In the genomic region with DNA sequence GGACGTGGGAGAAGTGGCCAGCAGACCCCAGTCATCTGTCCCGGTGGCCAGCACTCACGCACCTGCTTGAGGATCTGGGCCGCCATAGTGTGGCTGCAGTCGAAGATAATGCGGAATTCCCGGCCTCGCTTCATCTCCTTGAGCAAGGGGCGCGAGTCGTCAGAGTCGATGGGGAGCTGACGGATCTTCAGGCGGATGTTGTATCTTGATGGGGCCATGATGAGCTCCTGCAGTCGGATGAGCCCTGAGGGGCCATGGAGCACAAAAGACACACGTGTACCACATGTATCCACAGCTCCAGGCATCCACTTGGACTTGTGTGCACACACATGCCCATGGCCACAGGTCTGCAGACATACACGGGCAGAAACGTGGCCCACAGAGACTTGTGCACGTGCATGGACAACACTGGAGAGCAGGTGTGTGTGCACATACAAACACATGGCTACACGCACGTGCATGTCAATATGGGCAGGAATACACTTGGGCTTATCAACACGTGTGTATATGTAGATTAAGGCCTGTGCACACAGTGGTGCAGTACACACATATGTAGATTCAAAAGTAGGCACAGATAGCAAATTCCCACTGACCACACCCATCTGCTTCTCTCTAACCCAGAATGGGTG, we compare ENCODE assay signal across 20 cellular contexts.
"Had no signal": no experiment of that assay in that cellular context is flagged by ENCODE, and none has a peak within 500 bp of the region (broad histone marks: within the 10 kb centered on the region; RNA-seq: fewer than 3 reads in every experiment).

No MANE protein-coding gene starts in this region.

- H3K27me3 Mint-ChIP-seq: activated naive CD4-positive, alpha-beta T cell treated with anti-CD3 and anti-CD28 coated beads, Interleukin-2, amount 10 ng/mL, durations not matched to agents 7 days and 5 days had no signal

- H3K27ac Mint-ChIP-seq: activated naive CD4-positive, alpha-beta T cell treated with anti-CD3 and anti-CD28 coated beads, Interleukin-2, amount 10 ng/mL, durations not matched to agents 7 days and 5 days; effector memory CD8-positive, alpha-beta T cell; stimulated activated memory B cell treated with anti-CD40 and anti-IgM and Interleukin-4, amounts not matched to agents 10 μg/mL and 1 μg/mL and 100 μg/mL, for 72 hours; T-cell; T-helper 2 cell treated with Interferon-gamma antibody and Interleukin-4, amounts not matched to agents 5 μg/mL and 100 μg/mL, for 36 hours; WTC11 had no signal

- H3K4me1 Mint-ChIP-seq: activated naive CD4-positive, alpha-beta T cell treated with anti-CD3 and anti-CD28 coated beads, Interleukin-2, amount 10 ng/mL, durations not matched to agents 7 days and 5 days; stimulated activated memory B cell treated with anti-CD40 and anti-IgM and Interleukin-4, amounts not matched to agents 10 μg/mL and 1 μg/mL and 100 μg/mL, for 72 hours; T-cell had no signal

- H3K36me3 Mint-ChIP-seq: activated naive CD4-positive, alpha-beta T cell treated with anti-CD3 and anti-CD28 coated beads, Interleukin-2, amount 10 ng/mL, durations not matched to agents 7 days and 5 days; stimulated activated memory B cell treated with anti-CD40 and anti-IgM and Interleukin-4, amounts not matched to agents 10 μg/mL and 1 μg/mL and 100 μg/mL, for 72 hours; T-cell; WTC11 had no signal

- H3K9me3 Mint-ChIP-seq: activated naive CD4-positive, alpha-beta T cell treated with anti-CD3 and anti-CD28 coated beads, Interleukin-2, amount 10 ng/mL, durations not matched to agents 7 days and 5 days; effector memory CD8-positive, alpha-beta T cell; stimulated activated memory B cell treated with anti-CD40 and anti-IgM and Interleukin-4, amounts not matched to agents 10 μg/mL and 1 μg/mL and 100 μg/mL, for 72 hours; T-cell; T-helper 2 cell treated with Interferon-gamma antibody and Interleukin-4, amounts not matched to agents 5 μg/mL and 100 μg/mL, for 36 hours; WTC11 had no signal

- H3K27me3 ChIP-seq: cardiac muscle cell, ovary, right atrium auricular region, transverse colon had no signal

- H3K9me3 ChIP-seq: esophagus muscularis mucosa, left ventricle myocardium inferior, ovary, psoas muscle, right atrium auricular region, stomach, transverse colon had no signal

- H3K4me1 ChIP-seq: esophagus muscularis mucosa, left ventricle myocardium inferior, psoas muscle, right atrium auricular region, stomach, transverse colon had no signal

- H3K4me3 Mint-ChIP-seq: activated naive CD4-positive, alpha-beta T cell treated with anti-CD3 and anti-CD28 coated beads, Interleukin-2, amount 10 ng/mL, durations not matched to agents 7 days and 5 days; effector memory CD8-positive, alpha-beta T cell; stimulated activated memory B cell treated with anti-CD40 and anti-IgM and Interleukin-4, amounts not matched to agents 10 μg/mL and 1 μg/mL and 100 μg/mL, for 72 hours; T-cell; T-helper 2 cell treated with Interferon-gamma antibody and Interleukin-4, amounts not matched to agents 5 μg/mL and 100 μg/mL, for 36 hours; WTC11 had no signal

- ATAC-seq: effector memory CD8-positive, alpha-beta T cell; psoas muscle; stimulated activated memory B cell treated with anti-CD40 and anti-IgM and Interleukin-4, amounts not matched to agents 10 μg/mL and 1 μg/mL and 100 μg/mL, for 72 hours; T-cell; WTC11 had no signal

- DNase-seq: activated CD4-positive, alpha-beta T cell treated with anti-CD3 and anti-CD28 coated beads for 4 hours; activated CD4-positive, alpha-beta T cell treated with anti-CD3 and anti-CD28 coated beads, Interleukin-2, amount 50 U/mL, for 48 hours; activated naive CD4-positive, alpha-beta T cell treated with anti-CD3 and anti-CD28 coated beads, Interleukin-2, amount 10 ng/mL, durations not matched to agents 7 days and 5 days; activated T-cell treated with anti-CD3 and anti-CD28 coated beads, Interleukin-2, amount 50 U/mL, for 48 hours; dermis blood vessel endothelial cell; effector memory CD8-positive, alpha-beta T cell; left ventricle myocardium inferior; ovary; psoas muscle; stimulated activated CD4-positive, alpha-beta T cell treated with anti-CD3 and anti-CD28 coated beads, Interleukin-2, amount 100 ng/mL, for 24 hours; stomach; T-cell; transverse colon had no signal

- H3K4me3 ChIP-seq: cardiac muscle cell, esophagus muscularis mucosa, left ventricle myocardium inferior, ovary, psoas muscle, right atrium auricular region, skin epidermis, stomach, transverse colon had no signal

- H3K27ac ChIP-seq: cardiac muscle cell, left ventricle myocardium inferior, ovary, psoas muscle, right atrium auricular region, skin epidermis, stomach, transverse colon had no signal

- H3K36me3 ChIP-seq: cardiac muscle cell, esophagus muscularis mucosa, left ventricle myocardium inferior, ovary, right atrium auricular region, stomach, transverse colon had no signal
